8 cellular contexts compared by ENCODE assay signal in genomic region chr7:116630932-116631449, GRCh38. TPM values are rescaled to one million over a fixed set of nuclear protein-coding genes. Genes with fewer than 3 reads are reported as not detected.
DNase-seq lines count a peak whose midpoint lies in the region; ATAC-seq and TF ChIP-seq lines count a peak whose summit lies in the region.

No MANE protein-coding gene starts in this region.

- no peaks in the 10 kb centered on the region for H3K9me3 ChIP-seq in duodenal mucosa (ENCODE audit: control insufficient read depth in 1 of 2, low read length in 2 of 2)
- H3K9me3 ChIP-seq in naive thymus-derived CD4-positive, alpha-beta T cell (ENCODE audit: control insufficient read depth in 2 of 3, low read length in 3 of 3): no peaks in the 10 kb centered on the region

- H3K4me3 Mint-ChIP-seq in naive thymus-derived CD4-positive, alpha-beta T cell: no peak overlapping the region

- peaks cover 4 to 10% of the 10 kb centered on the region in 2 donors for H3K4me1 ChIP-seq in duodenal mucosa (ENCODE audit: control insufficient read depth in 1 of 2, insufficient read depth in 2 of 2, low read length in 2 of 2)
- no peaks in the 10 kb centered on the region for H3K4me1 ChIP-seq in naive thymus-derived CD4-positive, alpha-beta T cell (ENCODE audit: control insufficient read depth in 2 of 2, insufficient read depth in 2 of 2, low read length in 2 of 2)

- TF ChIP-seq CTCF in NB4 (IDR thresholded peaks at IDR 0.05; ENCODE audit: low read depth, low read length): no peak

- H3K36me3 ChIP-seq in duodenal mucosa (ENCODE audit: control insufficient read depth in 1 of 2, insufficient read depth in 2 of 2, low read length in 2 of 2): no peaks in the 10 kb centered on the region
- H3K36me3 ChIP-seq in naive thymus-derived CD4-positive, alpha-beta T cell (ENCODE audit: control insufficient read depth in 2 of 3, insufficient read depth in 3 of 3, low read length in 3 of 3): no peaks in the 10 kb centered on the region

- peaks cover 0 to 2% (median 0%) of the 10 kb centered on the region in 11 donors for H3K9me3 Mint-ChIP-seq in naive thymus-derived CD4-positive, alpha-beta T cell

- peak; percentile 19 for DNase-seq in AG08396 (ENCODE audit: low spot score)
- peak; percentile 88 for DNase-seq in NB4 (ENCODE audit: low read depth)
- DNase-seq in naive thymus-derived CD4-positive, alpha-beta T cell: no peak
- DNase-seq in SKM-1 (lab: John Stamatoyannopoulos, UW; ENCODE audit: unreplicated experiment): no peak
- DNase-seq in superior temporal gyrus (ENCODE audit: extremely low spot score): no peak
- DNase-seq in NCI-H2227 (lab: John Stamatoyannopoulos, UW; ENCODE audit: unreplicated experiment): no peak

- ATAC-seq in GM21528 (IDR thresholded peaks at IDR 0.05; ENCODE audit: low FRiP score, unreplicated experiment): peak; percentile 51
- peak; percentile 66 for ATAC-seq in naive thymus-derived CD4-positive, alpha-beta T cell

- POLR2A ChIA-PET in naive thymus-derived CD4-positive, alpha-beta T cell (lab: Charles Lee): no interaction called here

- H3K36me3 Mint-ChIP-seq in naive thymus-derived CD4-positive, alpha-beta T cell: no peaks in the 10 kb centered on the region

- TF ChIP-seq POLR2A in NB4 (IDR thresholded peaks at IDR 0.05; ENCODE audit: extremely low read depth, insufficient read length): no peak

- peaks cover 0 to 5% of the 10 kb centered on the region in 2 donors for H3K27me3 ChIP-seq in duodenal mucosa (ENCODE audit: control insufficient read depth in 1 of 2, insufficient read depth in 2 of 2, low read length in 2 of 2)
- H3K27me3 ChIP-seq in naive thymus-derived CD4-positive, alpha-beta T cell (ENCODE audit: control insufficient read depth in 2 of 2, insufficient read depth in 2 of 2, low read length in 2 of 2): no peaks in the 10 kb centered on the region

- peak overlapping the region in 1 of 2 donors; percentile 37 for H3K9ac ChIP-seq in duodenal mucosa (ENCODE audit: low read depth in 1 of 2, low read length in 2 of 2)

- H3K27ac Mint-ChIP-seq in naive thymus-derived CD4-positive, alpha-beta T cell: no peak overlapping the region

- H3K4me1 Mint-ChIP-seq in naive thymus-derived CD4-positive, alpha-beta T cell: no peaks in the 10 kb centered on the region

- peak overlapping the region; percentile 53 for H3K27ac ChIP-seq in duodenal mucosa (ENCODE audit: low read depth, low read length)
- H3K27ac ChIP-seq in naive thymus-derived CD4-positive, alpha-beta T cell (ENCODE audit: low read depth, low read length): no peak overlapping the region

- CTCF ChIA-PET in naive thymus-derived CD4-positive, alpha-beta T cell (lab: Charles Lee): no interaction called here

- peaks cover 8 to 20% (median 12%) of the 10 kb centered on the region in 5 donors for H3K27me3 Mint-ChIP-seq in naive thymus-derived CD4-positive, alpha-beta T cell

- H3K4me3 ChIP-seq in NB4 (ENCODE audit: low read depth, low read length) (no peak overlapping the region), duodenal mucosa (ENCODE audit: low read depth in 1 of 2, low read length in 2 of 2) (peak overlapping the region; percentile 44 to 50)
- no peak overlapping the region for H3K4me3 ChIP-seq in naive thymus-derived CD4-positive, alpha-beta T cell (ENCODE audit: low read length)

- intact Hi-C loops in naive thymus-derived CD4-positive, alpha-beta T cell (cut with micrococcal nuclease): no loop called here

RNA-seq across cellular contexts. Expression of gene MET, which starts 41.0 kb away (rescaled TPM):
- 1 to 10 TPM in 1 of 5 experiments, under 1 TPM in 2, not detected in 2; 0.19 to 1.0 (median 0.73) TPM for total RNA-seq in naive thymus-derived CD4-positive, alpha-beta T cell
- not detected for polyA plus RNA-seq in naive thymus-derived CD4-positive, alpha-beta T cell

Comparison
In these comparisons a context has a peak if more than half of its experiments do, and no peak if none do; other contexts are left out.
1. DNase-seq: peak in AG08396 (single experiment) and NB4 (single experiment); none in naive thymus-derived CD4-positive, alpha-beta T cell (0 of 9), SKM-1 (single experiment), superior temporal gyrus (single experiment) and NCI-H2227 (single experiment).
2. H3K4me3 ChIP-seq: peak in duodenal mucosa (2 of 2); none in NB4 (single experiment) and naive thymus-derived CD4-positive, alpha-beta T cell (single experiment).